23 cellular contexts compared by ENCODE assay signal in the genomic region with DNA sequence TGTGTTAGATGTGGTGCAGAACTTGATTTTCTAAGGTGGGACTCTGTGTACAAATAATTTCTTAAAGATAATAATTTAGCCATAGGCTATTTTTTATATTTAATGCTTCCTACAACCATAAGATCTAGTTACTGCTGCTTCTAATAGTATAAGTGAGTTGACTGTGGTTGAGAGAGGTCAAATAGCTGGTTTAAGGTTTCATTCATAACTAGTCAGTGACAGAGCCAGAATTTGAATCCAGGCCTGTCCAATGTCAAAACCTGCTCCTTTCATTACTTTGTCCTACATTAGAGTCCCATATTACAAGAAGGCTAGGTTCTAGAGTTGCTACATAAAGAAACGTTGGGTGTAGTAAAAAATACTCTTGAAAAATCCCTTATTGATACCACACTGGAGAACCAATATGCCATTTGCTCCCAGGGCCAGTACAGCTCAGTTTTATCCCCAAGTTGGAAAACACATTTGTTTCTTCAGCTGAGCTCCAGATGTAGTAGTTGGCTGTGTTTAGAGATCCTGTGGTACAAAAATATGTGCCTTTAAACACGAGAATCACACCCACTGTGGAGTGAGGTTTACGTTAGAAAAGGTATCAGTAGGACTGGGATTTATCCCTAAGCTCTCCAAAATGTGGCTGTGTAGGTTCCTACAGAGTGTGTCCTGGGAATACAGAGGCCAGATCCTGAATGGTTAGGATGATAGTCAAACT.
DNase-seq lines count a peak whose midpoint lies in the region; ATAC-seq, FAIRE-seq and TF ChIP-seq lines count a peak whose summit lies in the region.
"Had no signal": no experiment of that assay in that cellular context is flagged by ENCODE, and none has a peak within 500 bp of the region (broad histone marks: within the 10 kb centered on the region; RNA-seq: fewer than 3 reads in every experiment).

No MANE protein-coding gene starts in this region.

- H3K79me1 ChIP-seq in mesenchymal stem cell (replicated peaks; ENCODE audit: low read length, poor library complexity, severe bottlenecking) = no peaks in the 10 kb centered on the region

- H3K14ac ChIP-seq in mesenchymal stem cell (ENCODE audit: low read length in 2 of 2) = no peak overlapping the region

- no peak overlapping the region for H2AK5ac ChIP-seq in mesenchymal stem cell (ENCODE audit: low read length, severe bottlenecking)

- no peak overlapping the region for H4K8ac ChIP-seq in mesenchymal stem cell (ENCODE audit: low read length)

- 58% methylated on average over 2 of the region's 3 CpGs for WGBS in mesenchymal stem cell
- WGBS in heart left ventricle, 4 donors = 53 to 88% (median 72%) methylated on average over 3 of the region's 3 CpGs

- H2BK12ac ChIP-seq in mesenchymal stem cell (ENCODE audit: low read length in 2 of 2) = no peak overlapping the region

- DNase-seq in H4 (ENCODE audit: low spot score) (peak; percentile 11), bronchial epithelial cell (ENCODE audit: low read depth) (no peak), foreskin fibroblast (peak; percentile 34 to 70), tibial artery (no peak), left ventricle myocardium superior (no peak), mesenchymal stem cell (no peak), heart left ventricle (no peak)
- DNase-seq: activated CD4-positive, alpha-beta memory T cell treated with anti-CD3 and anti-CD28 coated beads for 36 hours; amniotic stem cell; colonic mucosa; COR-L47; kidney glomerular epithelial cell; natural killer cell; NCI-H1092 treated with DMSO at 0.1 percent for 48 hours; NCI-H2029 treated with DMSO at 0.1 percent for 48 hours; NCI-H446 treated with DMSO at 0.1 percent for 48 hours; right lobe of liver had no signal

- no peak for TF ChIP-seq POLR2A in heart left ventricle (IDR thresholded peaks at IDR 0.05)

- peak overlapping the region; percentile 77 to 79 for H3K27ac ChIP-seq in tibial artery
- no peak overlapping the region for H3K27ac ChIP-seq in mesenchymal stem cell (ENCODE audit: low read length, poor library complexity, severe bottlenecking)
- no peak overlapping the region for H3K27ac ChIP-seq in heart left ventricle
- H3K27ac ChIP-seq: colonic mucosa, right lobe of liver, SJSA1 had no signal

- no peak for ATAC-seq in left ventricle myocardium superior
- no peak for ATAC-seq in heart left ventricle
- ATAC-seq: HCT116; natural killer cell; Panc1; stimulated activated memory B cell treated with anti-CD40 and anti-IgM and Interleukin-4, amounts not matched to agents 10 μg/mL and 1 μg/mL and 100 μg/mL, for 72 hours had no signal

- no peaks in the 10 kb centered on the region for H3K36me3 ChIP-seq in bronchial epithelial cell (ENCODE audit: control insufficient read depth, insufficient read depth, low read length)
- H3K36me3 ChIP-seq in tibial artery = no peaks in the 10 kb centered on the region
- H3K36me3 ChIP-seq in mesenchymal stem cell (ENCODE audit: control insufficient read depth in 1 of 2, insufficient read depth in 2 of 2, low read depth in 1 of 2, low read length in 2 of 2) = no peaks in the 10 kb centered on the region
- no peaks in the 10 kb centered on the region for H3K36me3 ChIP-seq in heart left ventricle
- H3K36me3 ChIP-seq: colonic mucosa, right lobe of liver, SJSA1, tibial nerve had no signal

- H3K4ac ChIP-seq in mesenchymal stem cell (ENCODE audit: low read depth in 1 of 2, low read length in 2 of 2) = no peak overlapping the region

- no peak overlapping the region for H2BK120ac ChIP-seq in mesenchymal stem cell (ENCODE audit: low read depth, low read length)

- H3K9me3 ChIP-seq in tibial artery (no peaks in the 10 kb centered on the region), mesenchymal stem cell (ENCODE audit: control insufficient read depth, low read length) (no peaks in the 10 kb centered on the region), heart left ventricle (no peaks in the 10 kb centered on the region)
- H3K9me3 ChIP-seq: colonic mucosa, right lobe of liver, SJSA1, tibial nerve had no signal

- H3K4me3 ChIP-seq in bronchial epithelial cell (ENCODE audit: low read depth, low read length) (no peak overlapping the region), foreskin fibroblast (ENCODE audit: low read depth in 1 of 2, low read length in 2 of 2) (no peak overlapping the region), tibial artery (no peak overlapping the region), mesenchymal stem cell (ENCODE audit: insufficient read depth in 1 of 2, low read depth in 1 of 2, low read length in 2 of 2) (no peak overlapping the region), heart left ventricle (no peak overlapping the region)
- H3K4me3 ChIP-seq: colonic mucosa, right lobe of liver, SJSA1, tibial nerve had no signal

- H3K4me2 ChIP-seq in mesenchymal stem cell (ENCODE audit: low read length, poor library complexity, severe bottlenecking) = no peak overlapping the region

- peaks cover 0 to 43% (median 3%) of the 10 kb centered on the region in 4 donors for H3K4me1 ChIP-seq in tibial artery
- H3K4me1 ChIP-seq in mesenchymal stem cell (ENCODE audit: control insufficient read depth, insufficient read depth, low read depth, low read length) = no peaks in the 10 kb centered on the region
- H3K4me1 ChIP-seq in heart left ventricle = no peaks in the 10 kb centered on the region
- H3K4me1 ChIP-seq: colonic mucosa, right lobe of liver, SJSA1 had no signal

- no peak overlapping the region for H2BK5ac ChIP-seq in mesenchymal stem cell (ENCODE audit: low read depth, low read length, poor library complexity, severe bottlenecking)

- no peak overlapping the region for H3K18ac ChIP-seq in mesenchymal stem cell (ENCODE audit: low read depth in 1 of 2, low read length in 2 of 2)

- H2BK15ac ChIP-seq in mesenchymal stem cell (ENCODE audit: low read depth, poor library complexity, severe bottlenecking) = no peak overlapping the region

- no peak overlapping the region for H2AFZ ChIP-seq in mesenchymal stem cell (ENCODE audit: low read depth, low read length)

- H4K91ac ChIP-seq in mesenchymal stem cell (ENCODE audit: low read length) = no peak overlapping the region

- H3K23ac ChIP-seq in mesenchymal stem cell (ENCODE audit: low read length in 2 of 2) = no peak overlapping the region

- TF ChIP-seq CTCF in bronchial epithelial cell (IDR thresholded peaks at IDR 0.05; ENCODE audit: insufficient read depth, low read length, severe bottlenecking) (no peak), foreskin fibroblast (IDR thresholded peaks at IDR 0.05; ENCODE audit: low read depth, low read length) (no peak), tibial artery (IDR thresholded peaks at IDR 0.05) (no peak), heart left ventricle (IDR thresholded peaks at IDR 0.05) (no peak)

- FAIRE-seq in bronchial epithelial cell (lab: Jason Lieb, UNC) = peak; percentile 55
- FAIRE-seq: endometrium had no signal

- H3K9ac ChIP-seq in mesenchymal stem cell (ENCODE audit: low read length) = no peak overlapping the region

- H3K27me3 ChIP-seq in bronchial epithelial cell (ENCODE audit: control insufficient read depth, insufficient read depth, low read length) (no peaks in the 10 kb centered on the region), tibial artery (no peaks in the 10 kb centered on the region), mesenchymal stem cell (ENCODE audit: control insufficient read depth in 1 of 2, insufficient read depth in 1 of 2, low read length in 2 of 2) (peaks cover 0 to 42% of the 10 kb centered on the region in 2 experiments), heart left ventricle (peaks cover 0 to 16% (median 0%) of the 10 kb centered on the region in 9 donors)
- H3K27me3 ChIP-seq: colonic mucosa, right lobe of liver, SJSA1 had no signal

- intact Hi-C loops in tibial artery (cut with DNase I; ENCODE audit: low total_unique reads) = no loop called here
- intact Hi-C loops in left ventricle myocardium superior (cut with micrococcal nuclease) = no loop called here
- intact Hi-C loops in heart left ventricle (cut with DNase I) = no loop called here

Comparison
In these comparisons a context has a peak if more than half of its experiments do, and no peak if none do; other contexts are left out.
1. DNase-seq: peak in H4 (single experiment) and foreskin fibroblast (2 of 2); none in bronchial epithelial cell (single experiment), tibial artery (0 of 2), left ventricle myocardium superior (single experiment), mesenchymal stem cell (single experiment) and heart left ventricle (0 of 5).
2. H3K27ac ChIP-seq: peak in tibial artery (2 of 2); none in mesenchymal stem cell (single experiment) and heart left ventricle (0 of 12).